In the genomic region with DNA sequence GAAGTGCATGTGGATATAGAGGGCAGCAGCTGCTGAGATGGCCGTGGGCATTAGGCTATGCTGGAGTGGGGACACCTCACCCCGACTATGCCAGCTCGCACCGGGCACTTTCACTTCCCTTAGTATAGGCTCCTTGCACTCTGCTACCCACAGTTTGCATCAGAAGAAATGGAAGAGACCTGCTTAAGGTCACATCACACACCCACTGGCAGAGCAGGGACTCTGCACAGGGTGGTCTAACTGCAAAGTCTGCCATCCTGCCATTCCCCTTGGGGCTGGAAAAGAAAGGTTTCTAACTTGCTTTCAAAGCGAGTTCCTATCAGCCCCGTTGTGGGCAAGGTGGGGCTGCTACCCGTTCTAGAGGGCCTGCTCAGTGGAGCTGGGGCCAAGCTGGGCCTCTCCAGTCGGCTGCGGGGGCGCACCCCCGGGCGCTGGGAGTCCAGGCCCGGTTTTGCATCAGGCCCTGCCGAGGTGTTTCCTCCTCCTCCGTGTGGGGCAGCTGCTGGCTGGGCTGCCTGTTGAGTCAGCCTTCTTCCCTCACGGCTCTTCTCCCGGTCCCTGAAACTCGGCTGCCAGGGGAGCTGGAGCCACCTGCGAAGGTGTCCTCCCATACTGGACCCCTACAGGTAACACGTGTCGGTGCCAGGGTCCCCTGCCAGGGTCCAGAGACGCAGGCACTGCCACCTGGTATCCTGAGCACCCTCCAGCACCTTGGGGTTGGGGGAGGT, we compare ENCODE assay signal across 1 cellular context.
TF ChIP-seq lines count a peak whose summit lies in the region.

A gene with protein sequence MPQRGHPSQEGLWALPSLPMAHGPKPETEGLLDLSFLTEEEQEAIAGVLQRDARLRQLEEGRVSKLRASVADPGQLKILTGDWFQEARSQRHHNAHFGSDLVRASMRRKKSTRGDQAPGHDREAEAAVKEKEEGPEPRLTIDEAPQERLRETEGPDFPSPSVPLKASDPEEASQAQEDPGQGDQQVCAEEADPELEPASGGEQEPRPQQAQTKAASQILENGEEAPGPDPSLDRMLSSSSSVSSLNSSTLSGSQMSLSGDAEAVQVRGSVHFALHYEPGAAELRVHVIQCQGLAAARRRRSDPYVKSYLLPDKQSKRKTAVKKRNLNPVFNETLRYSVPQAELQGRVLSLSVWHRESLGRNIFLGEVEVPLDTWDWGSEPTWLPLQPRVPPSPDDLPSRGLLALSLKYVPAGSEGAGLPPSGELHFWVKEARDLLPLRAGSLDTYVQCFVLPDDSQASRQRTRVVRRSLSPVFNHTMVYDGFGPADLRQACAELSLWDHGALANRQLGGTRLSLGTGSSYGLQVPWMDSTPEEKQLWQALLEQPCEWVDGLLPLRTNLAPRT (plus strand): TSS at position 498 of the 728 bp plus-strand sequence. CDS start 3,313 bp downstream, outside the sequence.

TF ChIP-seq in HEK293, 187 proteins besides CTCF, POLR2A, EP300 and RAD21 (continued from another document):
- TF ChIP-seq, protein P1, sequence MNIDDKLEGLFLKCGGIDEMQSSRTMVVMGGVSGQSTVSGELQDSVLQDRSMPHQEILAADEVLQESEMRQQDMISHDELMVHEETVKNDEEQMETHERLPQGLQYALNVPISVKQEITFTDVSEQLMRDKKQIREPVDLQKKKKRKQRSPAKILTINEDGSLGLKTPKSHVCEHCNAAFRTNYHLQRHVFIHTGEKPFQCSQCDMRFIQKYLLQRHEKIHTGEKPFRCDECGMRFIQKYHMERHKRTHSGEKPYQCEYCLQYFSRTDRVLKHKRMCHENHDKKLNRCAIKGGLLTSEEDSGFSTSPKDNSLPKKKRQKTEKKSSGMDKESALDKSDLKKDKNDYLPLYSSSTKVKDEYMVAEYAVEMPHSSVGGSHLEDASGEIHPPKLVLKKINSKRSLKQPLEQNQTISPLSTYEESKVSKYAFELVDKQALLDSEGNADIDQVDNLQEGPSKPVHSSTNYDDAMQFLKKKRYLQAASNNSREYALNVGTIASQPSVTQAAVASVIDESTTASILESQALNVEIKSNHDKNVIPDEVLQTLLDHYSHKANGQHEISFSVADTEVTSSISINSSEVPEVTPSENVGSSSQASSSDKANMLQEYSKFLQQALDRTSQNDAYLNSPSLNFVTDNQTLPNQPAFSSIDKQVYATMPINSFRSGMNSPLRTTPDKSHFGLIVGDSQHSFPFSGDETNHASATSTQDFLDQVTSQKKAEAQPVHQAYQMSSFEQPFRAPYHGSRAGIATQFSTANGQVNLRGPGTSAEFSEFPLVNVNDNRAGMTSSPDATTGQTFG (tag by site-specific recombination; IDR thresholded peaks at IDR 0.05; ENCODE audit: borderline replicate concordance), result no peak
- TF ChIP-seq IKZF3 (tag by site-specific recombination; IDR thresholded peaks at IDR 0.05) (0 out of 2 replicates have a peak, but pooled peaks have one; percentile 60), ZNF133 (tag by site-specific recombination; IDR thresholded peaks at IDR 0.05) (no peak), ZSCAN16 (tag by site-specific recombination; IDR thresholded peaks at IDR 0.05) (no peak), ZNF623 (tag by site-specific recombination; IDR thresholded peaks at IDR 0.05) (no peak), ZNF48 (tag by site-specific recombination; IDR thresholded peaks at IDR 0.05) (no peak), OSR2 (tag by site-specific recombination; IDR thresholded peaks at IDR 0.05) (no peak), ZNF768 (tag by site-specific recombination; IDR thresholded peaks at IDR 0.05) (no peak), GLIS1 (tag by site-specific recombination; IDR thresholded peaks at IDR 0.05) (peak; percentile 95), ZNF404 (tag by site-specific recombination; IDR thresholded peaks at IDR 0.05) (no peak), ZNF302 (tag by site-specific recombination; IDR thresholded peaks at IDR 0.05; ENCODE audit: low read depth) (no peak), ZNF530 (tag by site-specific recombination; IDR thresholded peaks at IDR 0.05; ENCODE audit: low read depth) (no peak), ZNF335 (tag by site-specific recombination; conservative IDR thresholded peaks at IDR 0.05) (peak; percentile 81), ZNF571 (tag by site-specific recombination; IDR thresholded peaks at IDR 0.05) (no peak), KLF1 (tag by site-specific recombination; IDR thresholded peaks at IDR 0.05) (no peak), KLF8 (tag by site-specific recombination; IDR thresholded peaks at IDR 0.05) (peak; percentile 66), KLF16 (tag by site-specific recombination; IDR thresholded peaks at IDR 0.05) (peak; percentile 86), ZNF426 (tag by site-specific recombination; IDR thresholded peaks at IDR 0.05) (no peak), GLI4 (tag by site-specific recombination; IDR thresholded peaks at IDR 0.05) (no peak), ZNF560 (tag by site-specific recombination; IDR thresholded peaks at IDR 0.05; ENCODE audit: borderline replicate concordance) (no peak), ZNF140 (tag by site-specific recombination; IDR thresholded peaks at IDR 0.05) (no peak), ZNF624 (tag by site-specific recombination; IDR thresholded peaks at IDR 0.05) (no peak), ZNF350 (tag by site-specific recombination; IDR thresholded peaks at IDR 0.05) (no peak), GLI2 (tag by site-specific recombination; IDR thresholded peaks at IDR 0.05; ENCODE audit: borderline replicate concordance, low read depth) (no peak), ZNF416 (tag by site-specific recombination; IDR thresholded peaks at IDR 0.05) (no peak), SETDB1 (IDR thresholded peaks at IDR 0.05; ENCODE audit: insufficient read length, low read length) (no peak), ZNF521 (tag by site-specific recombination; IDR thresholded peaks at IDR 0.05) (no peak), HOXA7 (CRISPR knock-in tag; IDR thresholded peaks at IDR 0.05; ENCODE audit: borderline replicate concordance) (no peak)
- TF ChIP-seq, protein P2, sequence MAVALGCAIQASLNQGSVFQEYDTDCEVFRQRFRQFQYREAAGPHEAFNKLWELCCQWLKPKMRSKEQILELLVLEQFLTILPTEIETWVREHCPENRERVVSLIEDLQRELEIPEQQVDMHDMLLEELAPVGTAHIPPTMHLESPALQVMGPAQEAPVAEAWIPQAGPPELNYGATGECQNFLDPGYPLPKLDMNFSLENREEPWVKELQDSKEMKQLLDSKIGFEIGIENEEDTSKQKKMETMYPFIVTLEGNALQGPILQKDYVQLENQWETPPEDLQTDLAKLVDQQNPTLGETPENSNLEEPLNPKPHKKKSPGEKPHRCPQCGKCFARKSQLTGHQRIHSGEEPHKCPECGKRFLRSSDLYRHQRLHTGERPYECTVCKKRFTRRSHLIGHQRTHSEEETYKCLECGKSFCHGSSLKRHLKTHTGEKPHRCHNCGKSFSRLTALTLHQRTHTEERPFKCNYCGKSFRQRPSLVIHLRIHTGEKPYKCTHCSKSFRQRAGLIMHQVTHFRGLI (tag by site-specific recombination; IDR thresholded peaks at IDR 0.05), result peak; percentile 70
- TF ChIP-seq, protein P3, sequence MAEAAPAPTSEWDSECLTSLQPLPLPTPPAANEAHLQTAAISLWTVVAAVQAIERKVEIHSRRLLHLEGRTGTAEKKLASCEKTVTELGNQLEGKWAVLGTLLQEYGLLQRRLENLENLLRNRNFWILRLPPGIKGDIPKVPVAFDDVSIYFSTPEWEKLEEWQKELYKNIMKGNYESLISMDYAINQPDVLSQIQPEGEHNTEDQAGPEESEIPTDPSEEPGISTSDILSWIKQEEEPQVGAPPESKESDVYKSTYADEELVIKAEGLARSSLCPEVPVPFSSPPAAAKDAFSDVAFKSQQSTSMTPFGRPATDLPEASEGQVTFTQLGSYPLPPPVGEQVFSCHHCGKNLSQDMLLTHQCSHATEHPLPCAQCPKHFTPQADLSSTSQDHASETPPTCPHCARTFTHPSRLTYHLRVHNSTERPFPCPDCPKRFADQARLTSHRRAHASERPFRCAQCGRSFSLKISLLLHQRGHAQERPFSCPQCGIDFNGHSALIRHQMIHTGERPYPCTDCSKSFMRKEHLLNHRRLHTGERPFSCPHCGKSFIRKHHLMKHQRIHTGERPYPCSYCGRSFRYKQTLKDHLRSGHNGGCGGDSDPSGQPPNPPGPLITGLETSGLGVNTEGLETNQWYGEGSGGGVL (tag by site-specific recombination; IDR thresholded peaks at IDR 0.05), result 0 out of 2 replicates have a peak, but pooled peaks have one; percentile 25
- TF ChIP-seq, protein P4, sequence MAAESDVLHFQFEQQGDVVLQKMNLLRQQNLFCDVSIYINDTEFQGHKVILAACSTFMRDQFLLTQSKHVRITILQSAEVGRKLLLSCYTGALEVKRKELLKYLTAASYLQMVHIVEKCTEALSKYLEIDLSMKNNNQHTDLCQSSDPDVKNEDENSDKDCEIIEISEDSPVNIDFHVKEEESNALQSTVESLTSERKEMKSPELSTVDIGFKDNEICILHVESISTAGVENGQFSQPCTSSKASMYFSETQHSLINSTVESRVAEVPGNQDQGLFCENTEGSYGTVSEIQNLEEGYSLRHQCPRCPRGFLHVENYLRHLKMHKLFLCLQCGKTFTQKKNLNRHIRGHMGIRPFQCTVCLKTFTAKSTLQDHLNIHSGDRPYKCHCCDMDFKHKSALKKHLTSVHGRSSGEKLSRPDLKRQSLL (tag by site-specific recombination; IDR thresholded peaks at IDR 0.05), result no peak; the same call in 1 of the 2 replicates
- TF ChIP-seq, protein P5, sequence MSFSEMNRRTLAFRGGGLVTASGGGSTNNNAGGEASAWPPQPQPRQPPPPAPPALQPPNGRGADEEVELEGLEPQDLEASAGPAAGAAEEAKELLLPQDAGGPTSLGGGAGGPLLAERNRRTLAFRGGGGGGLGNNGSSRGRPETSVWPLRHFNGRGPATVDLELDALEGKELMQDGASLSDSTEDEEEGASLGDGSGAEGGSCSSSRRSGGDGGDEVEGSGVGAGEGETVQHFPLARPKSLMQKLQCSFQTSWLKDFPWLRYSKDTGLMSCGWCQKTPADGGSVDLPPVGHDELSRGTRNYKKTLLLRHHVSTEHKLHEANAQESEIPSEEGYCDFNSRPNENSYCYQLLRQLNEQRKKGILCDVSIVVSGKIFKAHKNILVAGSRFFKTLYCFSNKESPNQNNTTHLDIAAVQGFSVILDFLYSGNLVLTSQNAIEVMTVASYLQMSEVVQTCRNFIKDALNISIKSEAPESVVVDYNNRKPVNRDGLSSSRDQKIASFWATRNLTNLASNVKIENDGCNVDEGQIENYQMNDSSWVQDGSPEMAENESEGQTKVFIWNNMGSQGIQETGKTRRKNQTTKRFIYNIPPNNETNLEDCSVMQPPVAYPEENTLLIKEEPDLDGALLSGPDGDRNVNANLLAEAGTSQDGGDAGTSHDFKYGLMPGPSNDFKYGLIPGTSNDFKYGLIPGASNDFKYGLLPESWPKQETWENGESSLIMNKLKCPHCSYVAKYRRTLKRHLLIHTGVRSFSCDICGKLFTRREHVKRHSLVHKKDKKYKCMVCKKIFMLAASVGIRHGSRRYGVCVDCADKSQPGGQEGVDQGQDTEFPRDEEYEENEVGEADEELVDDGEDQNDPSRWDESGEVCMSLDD (tag by site-specific recombination; IDR thresholded peaks at IDR 0.05), result peak; percentile 67; the same call in 1 of the 2 replicates
- TF ChIP-seq, protein P6, sequence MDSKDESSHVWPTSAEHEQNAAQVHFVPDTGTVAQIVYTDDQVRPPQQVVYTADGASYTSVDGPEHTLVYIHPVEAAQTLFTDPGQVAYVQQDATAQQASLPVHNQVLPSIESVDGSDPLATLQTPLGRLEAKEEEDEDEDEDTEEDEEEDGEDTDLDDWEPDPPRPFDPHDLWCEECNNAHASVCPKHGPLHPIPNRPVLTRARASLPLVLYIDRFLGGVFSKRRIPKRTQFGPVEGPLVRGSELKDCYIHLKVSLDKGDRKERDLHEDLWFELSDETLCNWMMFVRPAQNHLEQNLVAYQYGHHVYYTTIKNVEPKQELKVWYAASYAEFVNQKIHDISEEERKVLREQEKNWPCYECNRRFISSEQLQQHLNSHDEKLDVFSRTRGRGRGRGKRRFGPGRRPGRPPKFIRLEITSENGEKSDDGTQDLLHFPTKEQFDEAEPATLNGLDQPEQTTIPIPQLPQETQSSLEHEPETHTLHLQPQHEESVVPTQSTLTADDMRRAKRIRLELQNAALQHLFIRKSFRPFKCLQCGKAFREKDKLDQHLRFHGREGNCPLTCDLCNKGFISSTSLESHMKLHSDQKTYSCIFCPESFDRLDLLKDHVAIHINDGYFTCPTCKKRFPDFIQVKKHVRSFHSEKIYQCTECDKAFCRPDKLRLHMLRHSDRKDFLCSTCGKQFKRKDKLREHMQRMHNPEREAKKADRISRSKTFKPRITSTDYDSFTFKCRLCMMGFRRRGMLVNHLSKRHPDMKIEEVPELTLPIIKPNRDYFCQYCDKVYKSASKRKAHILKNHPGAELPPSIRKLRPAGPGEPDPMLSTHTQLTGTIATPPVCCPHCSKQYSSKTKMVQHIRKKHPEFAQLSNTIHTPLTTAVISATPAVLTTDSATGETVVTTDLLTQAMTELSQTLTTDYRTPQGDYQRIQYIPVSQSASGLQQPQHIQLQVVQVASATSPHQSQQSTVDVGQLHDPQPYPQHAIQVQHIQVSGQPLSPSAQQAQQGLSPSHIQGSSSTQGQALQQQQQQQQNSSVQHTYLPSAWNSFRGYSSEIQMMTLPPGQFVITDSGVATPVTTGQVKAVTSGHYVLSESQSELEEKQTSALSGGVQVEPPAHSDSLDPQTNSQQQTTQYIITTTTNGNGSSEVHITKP (tag by site-specific recombination; IDR thresholded peaks at IDR 0.05), result peak; percentile 88
